In genomic region chr10:98168147-98168546, GRCh38 we compare ENCODE assay signal across 11 cellular contexts. TPM values are rescaled to one million over a fixed set of nuclear protein-coding genes. Genes with fewer than 3 reads are reported as not detected.
DNase-seq lines count a peak whose midpoint lies in the region; ATAC-seq and TF ChIP-seq lines count a peak whose summit lies in the region.
"Had no signal": no experiment of that assay in that cellular context is flagged by ENCODE, and none has a peak within 500 bp of the region (broad histone marks: within the 10 kb centered on the region; RNA-seq: fewer than 3 reads in every experiment).

No MANE protein-coding gene starts in this region.

- intact Hi-C loops in CD8-positive, alpha-beta T cell (cut with DNase I, micrococcal nuclease) = no loop called here

- no peaks in the 10 kb centered on the region for H3K27me3 ChIP-seq in SJCRH30
- H3K27me3 ChIP-seq in CD8-positive, alpha-beta T cell (ENCODE audit: insufficient read depth, low read length) = no peaks in the 10 kb centered on the region

- POLR2A ChIA-PET in CD8-positive, alpha-beta T cell (lab: Charles Lee) = no interaction called here

- peaks cover 5% of the 10 kb centered on the region for H3K36me3 ChIP-seq in SJCRH30
- peaks cover 5% of the 10 kb centered on the region for H3K36me3 ChIP-seq in CD8-positive, alpha-beta T cell (ENCODE audit: insufficient read depth, low read length)

- TF ChIP-seq CTCF in CD8-positive, alpha-beta T cell (IDR thresholded peaks at IDR 0.05) = no peak

- H3K9me3 Mint-ChIP-seq in stimulated activated naive B cell treated with anti-CD40 and anti-IgM and Interleukin-4, amounts not matched to agents 10 μg/mL and 1 μg/mL and 100 μg/mL, for 72 hours = no peaks in the 10 kb centered on the region
- H3K9me3 Mint-ChIP-seq in CD8-positive, alpha-beta T cell = no peaks in the 10 kb centered on the region
- H3K9me3 Mint-ChIP-seq: activated T-helper 17 cell treated with anti-CD3 and anti-CD28 coated beads, Interleukin-2, amount 50 U/mL, for 72 hours; naive thymus-derived CD8-positive, alpha-beta T cell had no signal

- ATAC-seq in GM19372 (IDR thresholded peaks at IDR 0.05; ENCODE audit: low read depth, unreplicated experiment) (peak; percentile 55), HG02884 (IDR thresholded peaks at IDR 0.05; ENCODE audit: unreplicated experiment) (peak; percentile 68)
- peak; percentile 53 to 77 for ATAC-seq in stimulated activated naive B cell treated with anti-CD40 and anti-IgM and Interleukin-4, amounts not matched to agents 10 μg/mL and 1 μg/mL and 100 μg/mL, for 72 hours (replicated peaks)
- no peak for ATAC-seq in CD8-positive, alpha-beta T cell
- ATAC-seq: activated T-helper 17 cell treated with anti-CD3 and anti-CD28 coated beads, Interleukin-2, amount 50 U/mL, for 72 hours; naive thymus-derived CD8-positive, alpha-beta T cell had no signal

- H3K4me3 Mint-ChIP-seq in stimulated activated naive B cell treated with anti-CD40 and anti-IgM and Interleukin-4, amounts not matched to agents 10 μg/mL and 1 μg/mL and 100 μg/mL, for 72 hours = peak overlapping the region in 1 of 2 donors; percentile 49
- no peak overlapping the region for H3K4me3 Mint-ChIP-seq in CD8-positive, alpha-beta T cell
- H3K4me3 Mint-ChIP-seq: activated T-helper 17 cell treated with anti-CD3 and anti-CD28 coated beads, Interleukin-2, amount 50 U/mL, for 72 hours; naive thymus-derived CD8-positive, alpha-beta T cell had no signal

- H3K36me3 Mint-ChIP-seq in stimulated activated naive B cell treated with anti-CD40 and anti-IgM and Interleukin-4, amounts not matched to agents 10 μg/mL and 1 μg/mL and 100 μg/mL, for 72 hours = peaks cover 23 to 53% of the 10 kb centered on the region in 2 donors
- peaks cover 62% of the 10 kb centered on the region for H3K36me3 Mint-ChIP-seq in CD8-positive, alpha-beta T cell

- peaks cover 26% of the 10 kb centered on the region for H3K4me1 ChIP-seq in SJCRH30
- H3K4me1 ChIP-seq in CD8-positive, alpha-beta T cell (ENCODE audit: insufficient read depth, low read length) = no peaks in the 10 kb centered on the region

- no peaks in the 10 kb centered on the region for H3K27me3 Mint-ChIP-seq in stimulated activated naive B cell treated with anti-CD40 and anti-IgM and Interleukin-4, amounts not matched to agents 10 μg/mL and 1 μg/mL and 100 μg/mL, for 72 hours
- no peaks in the 10 kb centered on the region for H3K27me3 Mint-ChIP-seq in CD8-positive, alpha-beta T cell (ENCODE audit: low read depth)
- H3K27me3 Mint-ChIP-seq: activated T-helper 17 cell treated with anti-CD3 and anti-CD28 coated beads, Interleukin-2, amount 50 U/mL, for 72 hours; naive thymus-derived CD8-positive, alpha-beta T cell had no signal

- H3K4me1 Mint-ChIP-seq in stimulated activated naive B cell treated with anti-CD40 and anti-IgM and Interleukin-4, amounts not matched to agents 10 μg/mL and 1 μg/mL and 100 μg/mL, for 72 hours = peaks cover 25 to 46% of the 10 kb centered on the region in 2 donors
- peaks cover 19% of the 10 kb centered on the region for H3K4me1 Mint-ChIP-seq in CD8-positive, alpha-beta T cell (ENCODE audit: low read depth)

- no peaks in the 10 kb centered on the region for H3K9me3 ChIP-seq in SJCRH30 (replicated peaks)
- H3K9me3 ChIP-seq in CD8-positive, alpha-beta T cell (ENCODE audit: low read length) = no peaks in the 10 kb centered on the region

- CTCF ChIA-PET in CD8-positive, alpha-beta T cell (lab: Charles Lee) = no interaction called here

- H3K27ac ChIP-seq in SJCRH30 = peak overlapping the region; percentile 87
- no peak overlapping the region for H3K27ac ChIP-seq in CD8-positive, alpha-beta T cell (ENCODE audit: low read depth, low read length)
- H3K27ac ChIP-seq: skin epidermis had no signal

- no peak overlapping the region for H3K27ac Mint-ChIP-seq in stimulated activated naive B cell treated with anti-CD40 and anti-IgM and Interleukin-4, amounts not matched to agents 10 μg/mL and 1 μg/mL and 100 μg/mL, for 72 hours
- H3K27ac Mint-ChIP-seq in CD8-positive, alpha-beta T cell = no peak overlapping the region
- H3K27ac Mint-ChIP-seq: activated T-helper 17 cell treated with anti-CD3 and anti-CD28 coated beads, Interleukin-2, amount 50 U/mL, for 72 hours had no signal

- DNase-seq in SJCRH30 (peak; percentile 41 to 75), cerebellar nuclear complex (lab: John Stamatoyannopoulos, UW) (no peak)
- no peak for DNase-seq in stimulated activated naive B cell treated with anti-CD40 and anti-IgM and Interleukin-4, amounts not matched to agents 10 μg/mL and 1 μg/mL and 100 μg/mL, for 72 hours
- no peak for DNase-seq in stimulated activated CD4-positive, alpha-beta T cell treated with anti-CD3 and anti-CD28 coated beads, Interleukin-15, amount 100 ng/mL, for 24 hours
- no peak for DNase-seq in CD8-positive, alpha-beta T cell
- DNase-seq: activated CD4-positive, alpha-beta T cell treated with anti-CD3 and anti-CD28 coated beads for 4 hours; naive thymus-derived CD8-positive, alpha-beta T cell had no signal

- H3K4me3 ChIP-seq in SJCRH30 = no peak overlapping the region
- H3K4me3 ChIP-seq in CD8-positive, alpha-beta T cell (ENCODE audit: low read depth, low read length) = no peak overlapping the region
- H3K4me3 ChIP-seq: skin epidermis had no signal

RNA-seq across cellular contexts. Expression of gene R3HCC1L, which starts 33.7 kb away (rescaled TPM):
- total RNA-seq in SJCRH30 (2014; rRNA removed; shearing (Covaris generic)) = 28.7 and 30.6 TPM in 2 replicates
- total RNA-seq in CD8-positive, alpha-beta T cell = 10 to 100 TPM; 13.6 to 13.7 TPM

Comparison
In these comparisons a context has a peak if more than half of its experiments do, and no peak if none do; other contexts are left out.
1. DNase-seq: peak in SJCRH30 (2 of 2); none in stimulated activated naive B cell treated with anti-CD40 and anti-IgM and Interleukin-4, amounts not matched to agents 10 μg/mL and 1 μg/mL and 100 μg/mL, for 72 hours (single experiment), stimulated activated CD4-positive, alpha-beta T cell treated with anti-CD3 and anti-CD28 coated beads, Interleukin-15, amount 100 ng/mL, for 24 hours (single experiment), CD8-positive, alpha-beta T cell (0 of 7) and cerebellar nuclear complex (0 of 2).